ENCODE assay signal across 9 cellular contexts in the genomic region with DNA sequence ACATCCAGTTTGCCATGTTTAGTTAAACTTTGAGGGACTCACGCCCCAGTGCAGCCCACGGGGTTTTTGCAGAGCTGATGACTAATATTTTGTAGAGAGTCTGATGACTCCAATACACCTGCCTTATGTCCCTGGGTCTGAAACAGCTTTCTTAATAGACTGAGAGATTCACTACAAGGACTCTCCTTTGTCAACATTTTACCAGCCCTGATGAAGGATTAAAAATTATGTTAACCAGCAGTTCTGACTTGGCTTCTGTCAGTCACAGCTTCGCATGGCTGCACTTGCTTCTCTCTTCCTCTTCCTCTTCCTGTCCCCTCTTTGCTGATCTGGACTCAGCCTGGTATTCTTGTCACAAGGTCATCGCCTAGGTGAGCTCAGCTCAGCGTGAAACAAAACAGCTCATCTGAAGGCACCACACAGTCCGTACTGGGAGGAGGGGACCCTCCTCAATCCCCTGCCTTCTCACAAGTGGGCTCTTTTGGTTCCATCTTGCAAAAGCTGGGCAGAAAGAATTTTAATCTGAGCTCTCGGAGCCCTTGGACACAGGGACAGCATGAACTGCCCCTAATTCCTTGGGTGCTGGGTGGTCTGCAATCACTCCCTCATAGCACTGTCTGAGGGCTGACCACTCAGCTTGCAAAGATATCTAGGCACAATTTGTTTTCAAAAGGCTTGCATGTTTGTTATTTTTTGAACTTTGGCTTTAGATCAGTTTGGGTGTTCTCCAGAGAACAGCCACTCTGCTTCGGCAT. TPM values are rescaled to one million over a fixed set of nuclear protein-coding genes. Genes with fewer than 3 reads are reported as not detected.
A peak's percentile ranks its signal among the peaks of the same experiment; 100 is the strongest.
DNase-seq lines count a peak whose midpoint lies in the region; ATAC-seq and TF ChIP-seq lines count a peak whose summit lies in the region.
"Had no signal": no experiment of that assay in that cellular context is flagged by ENCODE, and none has a peak within 500 bp of the region (broad histone marks: within the 10 kb centered on the region; RNA-seq: fewer than 3 reads in every experiment).

No MANE protein-coding gene starts in this region.

- CTCF ChIA-PET in SK-N-SH (lab: Yijun Ruan, JAX): interaction anchor here (0.8 to 18.5 kb wide), 5 partner anchors 11 to 136 kb away, joined by 3 to 305 read pairs (median 9); partner anchors contain the start of gene POU2AF3

- H3K27ac ChIP-seq in SK-N-SH (ENCODE audit: low read depth in 2 of 2, low read length in 1 of 2): no peak overlapping the region

- no peaks in the 10 kb centered on the region for H3K9me2 ChIP-seq in SK-N-SH

- TF ChIP-seq RAD21 in SK-N-SH (IDR thresholded peaks at IDR 0.05; ENCODE audit: low read length): no peak

- TF ChIP-seq CTCF in GM10266 (IDR thresholded peaks at IDR 0.05; ENCODE audit: control insufficient read depth, insufficient read depth, low read depth, missing control alignments): no peak
- no peak for TF ChIP-seq CTCF in GM20000 (IDR thresholded peaks at IDR 0.05; ENCODE audit: extremely low read depth, missing control alignments)
- TF ChIP-seq CTCF in SK-N-SH (IDR thresholded peaks at IDR 0.05): no peak

- peak; percentile 55 for ATAC-seq in HG03565 (IDR thresholded peaks at IDR 0.05; ENCODE audit: unreplicated experiment)
- ATAC-seq in sciatic nerve: peak; percentile 31

- H3K27me3 ChIP-seq in adipocyte (replicated peaks; ENCODE audit: control insufficient read depth, insufficient read depth, low read length): peaks cover 41% of the 10 kb centered on the region
- no peaks in the 10 kb centered on the region; the same call in 1 of the 2 replicates for H3K27me3 ChIP-seq in SK-N-SH (ENCODE audit: insufficient read depth)

- H3K9ac ChIP-seq in adipocyte (ENCODE audit: low read length) (no peak overlapping the region), SK-N-SH (no peak overlapping the region)

- no peaks in the 10 kb centered on the region for H3K9me3 ChIP-seq in adipocyte (ENCODE audit: control insufficient read depth, low read length)
- H3K9me3 ChIP-seq in SK-N-SH: no peaks in the 10 kb centered on the region

- H4K20me1 ChIP-seq in SK-N-SH (ENCODE audit: insufficient read depth): no peaks in the 10 kb centered on the region

- H3K4me1 ChIP-seq in adipocyte (ENCODE audit: control insufficient read depth, insufficient read depth, low read length) (peaks cover 10% of the 10 kb centered on the region), SK-N-SH (ENCODE audit: control insufficient read depth in 1 of 2, insufficient read depth in 2 of 2, low read depth in 1 of 2, low read length in 1 of 2) (no peaks in the 10 kb centered on the region; a peak in 1 of 4 replicates)

- POLR2A ChIA-PET in SK-N-SH (lab: Yijun Ruan, JAX): no interaction called here

- no peak for TF ChIP-seq EP300 in SK-N-SH (IDR thresholded peaks at IDR 0.05; ENCODE audit: borderline replicate concordance in 1 of 2, low read depth in 1 of 2, low read length in 1 of 2)

- no peak overlapping the region for H2AFZ ChIP-seq in SK-N-SH (ENCODE audit: low read depth)

- H3F3A ChIP-seq in SK-N-SH (replicated peaks; ENCODE audit: insufficient read depth): no peaks in the 10 kb centered on the region

- intact Hi-C loops in sciatic nerve (cut with DNase I): no loop called here

- no peak overlapping the region for H3K4me2 ChIP-seq in SK-N-SH

- H3K4me3 ChIP-seq in adipocyte (ENCODE audit: low read length) (no peak overlapping the region), SK-N-SH (ENCODE audit: low read depth in 2 of 2, low read length in 1 of 2) (no peak overlapping the region)

- peak; percentile 31 for DNase-seq in GM10266 (ENCODE audit: extremely low spot score)
- peak; percentile 42 for DNase-seq in GM20000 (ENCODE audit: low spot score)
- peak; percentile 12 for DNase-seq in adipocyte (ENCODE audit: low read depth)
- DNase-seq in sciatic nerve (ENCODE audit: low spot score): no peak
- no peak for DNase-seq in COR-L47 (lab: John Stamatoyannopoulos, UW)
- no peak for DNase-seq in SK-N-SH
- DNase-seq in DMS153 (lab: John Stamatoyannopoulos, UW): no peak

- H3K79me2 ChIP-seq in SK-N-SH (ENCODE audit: insufficient read depth): no peaks in the 10 kb centered on the region

- WGBS in SK-N-SH (ENCODE audit: low lambda C conversion rate): 52% methylated on average over 8 of the region's 8 CpGs

- H3K36me3 ChIP-seq in adipocyte (ENCODE audit: control insufficient read depth, insufficient read depth, low read length, severe bottlenecking): no peaks in the 10 kb centered on the region
- H3K36me3 ChIP-seq in SK-N-SH (replicated peaks in 1 of 2; ENCODE audit: control insufficient read depth in 1 of 2, insufficient read depth in 2 of 2, low read length in 1 of 2): no peaks in the 10 kb centered on the region

TF ChIP-seq in SK-N-SH, 30 proteins besides CTCF, POLR2A, EP300 and RAD21:
- no peak for TF ChIP-seq FOXJ3 (CRISPR knock-in tag; IDR thresholded peaks at IDR 0.05)
TF ChIP-seq in SK-N-SH: peak in this region for 0.

RNA-seq across cellular contexts. Expression of gene POU2AF1, which starts 38.1 kb away (rescaled TPM):
- total RNA-seq in sciatic nerve: 1.2 TPM
- polyA plus RNA-seq in SK-N-SH (2012; rRNA removed): 0.05 and 0.07 TPM in 2 replicates
- polyA plus RNA-seq in SK-N-SH (2012; cell fraction: cytosol; rRNA removed): 0.04 and 0.28 TPM in 2 replicates
- polyA plus RNA-seq in SK-N-SH (2012; cell fraction: nucleus; rRNA removed): 0.17 and 0.58 TPM in 2 replicates
- total RNA-seq: LHCN-M2 had no signal

Comparison
In these comparisons a context has a peak if more than half of its experiments do, and no peak if none do; other contexts are left out.
1. DNase-seq: peak in GM10266 (single experiment), GM20000 (single experiment) and adipocyte (single experiment); none in sciatic nerve (single experiment), COR-L47 (single experiment), SK-N-SH (single experiment) and DMS153 (single experiment).